1 cellular context compared by ENCODE assay signal in genomic region chr1:153724634-153725033, GRCh38. TPM values are rescaled to one million over a fixed set of nuclear protein-coding genes. Genes with fewer than 3 reads are reported as not detected.
"Had no signal": no experiment of that assay in that cellular context is flagged by ENCODE, and none has a peak within 500 bp of the region (broad histone marks: within the 10 kb centered on the region; RNA-seq: fewer than 3 reads in every experiment).

No MANE protein-coding gene starts in this region.

RNA-seq across cellular contexts. Expression of gene NPR1, which starts 46.1 kb away (rescaled TPM):
- total RNA-seq: G401 had no signal
